ENCODE assay signal across 12 cellular contexts in genomic region chr11:76339217-76339616, GRCh38. TPM values are rescaled to one million over a fixed set of nuclear protein-coding genes. Genes with fewer than 3 reads are reported as not detected.
A peak's percentile ranks its signal among the peaks of the same experiment; 100 is the strongest.
DNase-seq lines count a peak whose midpoint lies in the region; ATAC-seq and TF ChIP-seq lines count a peak whose summit lies in the region.
"Had no signal": no experiment of that assay in that cellular context is flagged by ENCODE, and none has a peak within 500 bp of the region (broad histone marks: within the 10 kb centered on the region; RNA-seq: fewer than 3 reads in every experiment).

No MANE protein-coding gene starts in this region.

- DNase-seq in CD8-positive, alpha-beta T cell, result no peak
- DNase-seq in foreskin fibroblast (peak; percentile 18 to 55), sciatic nerve (ENCODE audit: low spot score) (peak; percentile 72), HUDEP-2 (lab: John Stamatoyannopoulos, UW; ENCODE audit: unreplicated experiment in 76 of 76) (no peak), HK-2 (ENCODE audit: unreplicated experiment) (no peak), DMS 273 (lab: John Stamatoyannopoulos, UW; ENCODE audit: unreplicated experiment) (no peak)
- DNase-seq: activated naive CD4-positive, alpha-beta T cell treated with anti-CD3 and anti-CD28 coated beads for 36 hours; glutamatergic neuron; NCI-H1436; nucleus accumbens had no signal

- POLR2A ChIA-PET in CD8-positive, alpha-beta T cell (lab: Charles Lee), result no interaction called here

- no peaks in the 10 kb centered on the region for H3K36me3 ChIP-seq in CD8-positive, alpha-beta T cell (ENCODE audit: insufficient read depth, low read length)

- no peak overlapping the region for H3K27ac ChIP-seq in CD8-positive, alpha-beta T cell (ENCODE audit: low read depth, low read length)

- no peaks in the 10 kb centered on the region for H3K27me3 ChIP-seq in CD8-positive, alpha-beta T cell (ENCODE audit: insufficient read depth, low read length)

- no peak for TF ChIP-seq CTCF in CD8-positive, alpha-beta T cell (IDR thresholded peaks at IDR 0.05)
- TF ChIP-seq CTCF in foreskin fibroblast (IDR thresholded peaks at IDR 0.05; ENCODE audit: low read depth, low read length), result no peak

- no peaks in the 10 kb centered on the region for H3K27me3 Mint-ChIP-seq in CD8-positive, alpha-beta T cell (ENCODE audit: low read depth)
- H3K27me3 Mint-ChIP-seq in T-helper 1 cell treated with Interleukin-12 subunit alpha and Interleukin-12 subunit beta and Interleukin-4 antibody, amounts not matched to agents 30 μg/mL and 1 μg/mL, for 36 hours (ENCODE audit: low read depth), result no peaks in the 10 kb centered on the region

- peaks cover 4% of the 10 kb centered on the region for H3K9me3 Mint-ChIP-seq in CD8-positive, alpha-beta T cell
- peaks cover 24% of the 10 kb centered on the region for H3K9me3 Mint-ChIP-seq in T-helper 1 cell treated with Interleukin-12 subunit alpha and Interleukin-12 subunit beta and Interleukin-4 antibody, amounts not matched to agents 30 μg/mL and 1 μg/mL, for 36 hours

- peak overlapping the region; percentile 50 for H3K27ac Mint-ChIP-seq in CD8-positive, alpha-beta T cell
- H3K27ac Mint-ChIP-seq in T-helper 1 cell treated with Interleukin-12 subunit alpha and Interleukin-12 subunit beta and Interleukin-4 antibody, amounts not matched to agents 30 μg/mL and 1 μg/mL, for 36 hours, result peak overlapping the region; percentile 59
- H3K27ac Mint-ChIP-seq: activated naive CD4-positive, alpha-beta T cell treated with anti-CD3 and anti-CD28 coated beads for 36 hours had no signal

- intact Hi-C loops in CD8-positive, alpha-beta T cell (cut with DNase I, micrococcal nuclease), result no loop called here
- intact Hi-C loops in sciatic nerve (cut with DNase I), result no loop called here

- no peaks in the 10 kb centered on the region for H3K4me1 ChIP-seq in CD8-positive, alpha-beta T cell (ENCODE audit: insufficient read depth, low read length)

- peaks cover 8% of the 10 kb centered on the region for H3K4me1 Mint-ChIP-seq in CD8-positive, alpha-beta T cell (ENCODE audit: low read depth)
- peaks cover 12% of the 10 kb centered on the region for H3K4me1 Mint-ChIP-seq in T-helper 1 cell treated with Interleukin-12 subunit alpha and Interleukin-12 subunit beta and Interleukin-4 antibody, amounts not matched to agents 30 μg/mL and 1 μg/mL, for 36 hours (ENCODE audit: low read depth)

- no peaks in the 10 kb centered on the region for H3K9me3 ChIP-seq in CD8-positive, alpha-beta T cell (ENCODE audit: low read length)

- ATAC-seq in CD8-positive, alpha-beta T cell, result no peak
- ATAC-seq in sciatic nerve (peak; percentile 99), GM21723 (IDR thresholded peaks at IDR 0.05; ENCODE audit: unreplicated experiment) (no peak)

- no peak overlapping the region for H3K4me3 ChIP-seq in CD8-positive, alpha-beta T cell (ENCODE audit: low read depth, low read length)
- no peak overlapping the region for H3K4me3 ChIP-seq in foreskin fibroblast (ENCODE audit: low read depth in 1 of 2, low read length in 2 of 2)

- CTCF ChIA-PET in CD8-positive, alpha-beta T cell (lab: Charles Lee), result no interaction called here

- H3K4me3 Mint-ChIP-seq in CD8-positive, alpha-beta T cell, result no peak overlapping the region
- no peak overlapping the region for H3K4me3 Mint-ChIP-seq in T-helper 1 cell treated with Interleukin-12 subunit alpha and Interleukin-12 subunit beta and Interleukin-4 antibody, amounts not matched to agents 30 μg/mL and 1 μg/mL, for 36 hours
- H3K4me3 Mint-ChIP-seq: activated naive CD4-positive, alpha-beta T cell treated with anti-CD3 and anti-CD28 coated beads for 36 hours had no signal

- H3K36me3 Mint-ChIP-seq in CD8-positive, alpha-beta T cell, result no peaks in the 10 kb centered on the region
- peaks cover 6% of the 10 kb centered on the region for H3K36me3 Mint-ChIP-seq in T-helper 1 cell treated with Interleukin-12 subunit alpha and Interleukin-12 subunit beta and Interleukin-4 antibody, amounts not matched to agents 30 μg/mL and 1 μg/mL, for 36 hours (ENCODE audit: low read depth)

RNA-seq across cellular contexts. Expression of gene THAP12, which starts 41.7 kb away (rescaled TPM):
- 10 to 100 TPM; 44.7 to 47.2 TPM for total RNA-seq in CD8-positive, alpha-beta T cell
- total RNA-seq in sciatic nerve, result 45.6 TPM

RNA-seq across cellular contexts. Expression of gene GVQW3, which starts 41.9 kb away (rescaled TPM):
- total RNA-seq in CD8-positive, alpha-beta T cell, result 1 to 10 TPM; 1.4 to 1.6 TPM
- total RNA-seq in sciatic nerve, result 6.2 TPM

Comparison
In these comparisons a context has a peak if more than half of its experiments do, and no peak if none do; other contexts are left out.
1. DNase-seq: peak in foreskin fibroblast (2 of 2) and sciatic nerve (single experiment); none in CD8-positive, alpha-beta T cell (0 of 7), HUDEP-2 (0 of 76), HK-2 (single experiment) and DMS 273 (single experiment).